Comparison of ENCODE assay signal across 1 cellular context in genomic region chr20:44908987-44909871, GRCh38.
TF ChIP-seq lines count a peak whose summit lies in the region.

No MANE protein-coding gene starts in this region.

TF ChIP-seq in GM12878, 131 proteins besides CTCF, POLR2A, EP300 and RAD21:
- TF ChIP-seq POLR2AphosphoS5 (IDR thresholded peaks at IDR 0.05; ENCODE audit: low read length): peak; percentile 67
- TF ChIP-seq ZNF622 (IDR thresholded peaks at IDR 0.05): no peak
